1 cellular context compared by ENCODE assay signal in genomic region chr1:228162286-228163003, GRCh38.
A peak's percentile ranks its signal among the peaks of the same experiment; 100 is the strongest.
TF ChIP-seq lines count a peak whose summit lies in the region.

No MANE protein-coding gene starts in this region.

TF ChIP-seq in HepG2, 621 proteins besides CTCF, POLR2A, EP300 and RAD21:
- TF ChIP-seq AGO1 (IDR thresholded peaks at IDR 0.05; ENCODE audit: low read depth, low read length, poor library complexity, severe bottlenecking) (peak; percentile 75), ZSCAN5A (CRISPR knock-in tag; IDR thresholded peaks at IDR 0.05; ENCODE audit: borderline replicate concordance) (no peak), AGO2 (optimal IDR thresholded peaks at IDR 0.05; ENCODE audit: low read depth, low read length) (peak; percentile 60), PLRG1 (conservative IDR thresholded peaks at IDR 0.05) (no peak), CHD4 (IDR thresholded peaks at IDR 0.05; ENCODE audit: borderline replicate concordance, low read length) (no peak), PATZ1 (CRISPR knock-in tag; IDR thresholded peaks at IDR 0.05) (0 out of 2 replicates have a peak, but pooled peaks have one; percentile 39), ZBTB33 (CRISPR knock-in tag; IDR thresholded peaks at IDR 0.05) (peak; percentile 68; the same call in 1 of the 2 replicates), ZNF24 (IDR thresholded peaks at IDR 0.05) (no peak), AKAP8 (CRISPR knock-in tag; IDR thresholded peaks at IDR 0.05) (peak; percentile 20; the same call in 1 of the 2 replicates)
TF ChIP-seq in HepG2: peak in this region for 5.
